Comparison of ENCODE assay signal across 6 cellular contexts in the genomic region with DNA sequence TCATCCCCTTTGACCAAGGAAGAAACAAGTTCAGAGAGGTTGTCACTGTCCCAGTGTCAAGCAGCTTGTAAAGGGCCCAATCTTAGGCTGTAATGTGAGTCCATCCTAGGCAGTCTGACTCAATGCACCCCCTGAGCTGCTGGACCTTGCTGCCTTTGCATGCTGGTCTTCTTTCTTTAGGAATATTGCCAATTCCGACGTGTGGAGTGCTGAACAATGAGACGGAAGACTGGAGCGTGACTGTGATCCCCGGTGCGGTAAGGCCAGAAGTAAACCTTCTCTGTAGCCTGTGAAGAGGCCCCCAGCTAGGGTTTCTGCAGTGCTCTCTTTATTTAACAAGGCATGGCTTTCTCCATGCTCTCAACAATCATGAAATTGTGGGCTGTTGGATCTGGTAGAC. TPM values are rescaled to one million over a fixed set of nuclear protein-coding genes. Genes with fewer than 3 reads are reported as not detected.
DNase-seq lines count a peak whose midpoint lies in the region; ATAC-seq and TF ChIP-seq lines count a peak whose summit lies in the region.

No MANE protein-coding gene starts in this region.

- peaks cover 5 to 13% of the 10 kb centered on the region in 2 donors for H3K4me1 ChIP-seq in adrenal gland (replicated peaks in 1 of 2)

- 71 to 83% (median 73%) methylated on average over 6 of the region's 6 CpGs; no CpG with 5 or more reads in 1 of the 4 donors for WGBS in adrenal gland, 4 donors

- H3K9me3 ChIP-seq in adrenal gland (replicated peaks in 1 of 3): no peaks in the 10 kb centered on the region

- peak overlapping the region; percentile 83 for H3K4me3 Mint-ChIP-seq in activated naive CD8-positive, alpha-beta T cell treated with anti-CD3 and anti-CD28 coated beads for 36 hours
- H3K4me3 Mint-ChIP-seq in natural killer cell treated with Interleukin-12 subunit alpha and Interleukin-12 subunit beta and Interleukin-15 and Interleukin-18, amount 100 ng/mL, for 72 hours: peak overlapping the region; percentile 81

- peak overlapping the region in 1 of 4 donors; percentile 98 for H3K4me3 ChIP-seq in adrenal gland

- H3K4me1 Mint-ChIP-seq in activated naive CD8-positive, alpha-beta T cell treated with anti-CD3 and anti-CD28 coated beads for 36 hours: peaks cover 8% of the 10 kb centered on the region
- H3K4me1 Mint-ChIP-seq in natural killer cell treated with Interleukin-12 subunit alpha and Interleukin-12 subunit beta and Interleukin-15 and Interleukin-18, amount 100 ng/mL, for 72 hours (ENCODE audit: low read depth in 2 of 2): peaks cover 5% of the 10 kb centered on the region in 2 donors

- TF ChIP-seq CTCF in adrenal gland (IDR thresholded peaks at IDR 0.05): no peak

- peaks cover 2% of the 10 kb centered on the region for H3K36me3 Mint-ChIP-seq in activated naive CD8-positive, alpha-beta T cell treated with anti-CD3 and anti-CD28 coated beads for 36 hours
- no peaks in the 10 kb centered on the region for H3K36me3 Mint-ChIP-seq in natural killer cell treated with Interleukin-12 subunit alpha and Interleukin-12 subunit beta and Interleukin-15 and Interleukin-18, amount 100 ng/mL, for 72 hours

- H3K27ac Mint-ChIP-seq in activated naive CD8-positive, alpha-beta T cell treated with anti-CD3 and anti-CD28 coated beads for 36 hours: no peak overlapping the region
- no peak overlapping the region for H3K27ac Mint-ChIP-seq in natural killer cell treated with Interleukin-12 subunit alpha and Interleukin-12 subunit beta and Interleukin-15 and Interleukin-18, amount 100 ng/mL, for 72 hours

- H3K36me3 ChIP-seq in adrenal gland (replicated peaks in 1 of 2): peaks cover 0 to 12% of the 10 kb centered on the region in 2 donors

- POLR2A ChIA-PET in HEK293T (lab: Yijun Ruan, JAX): no interaction called here

- intact Hi-C loops in adrenal gland (cut with DNase I): no loop called here

- peak; percentile 15 for DNase-seq in EH (ENCODE audit: low read depth)
- DNase-seq in activated naive CD8-positive, alpha-beta T cell treated with anti-CD3 and anti-CD28 coated beads for 36 hours: no peak
- DNase-seq in natural killer cell treated with Interleukin-12 subunit alpha and Interleukin-12 subunit beta and Interleukin-15 and Interleukin-18, amount 100 ng/mL, for 72 hours (ENCODE audit: low spot score): no peak
- no peak for DNase-seq in T1000 (lab: John Stamatoyannopoulos, UW)
- DNase-seq in adrenal gland: no peak
- no peak for DNase-seq in HEK293T (ENCODE audit: extremely low spot score)

- H3K27ac ChIP-seq in adrenal gland: no peak overlapping the region

- no peak for TF ChIP-seq POLR2A in adrenal gland (IDR thresholded peaks at IDR 0.05)

- no peak for ATAC-seq in natural killer cell treated with Interleukin-12 subunit alpha and Interleukin-12 subunit beta and Interleukin-15 and Interleukin-18, amount 100 ng/mL, for 72 hours

- CTCF ChIA-PET in HEK293T (lab: Yijun Ruan, JAX): no interaction called here

- no peaks in the 10 kb centered on the region for H3K27me3 ChIP-seq in adrenal gland

- no peaks in the 10 kb centered on the region for H3K9me3 Mint-ChIP-seq in activated naive CD8-positive, alpha-beta T cell treated with anti-CD3 and anti-CD28 coated beads for 36 hours
- H3K9me3 Mint-ChIP-seq in natural killer cell treated with Interleukin-12 subunit alpha and Interleukin-12 subunit beta and Interleukin-15 and Interleukin-18, amount 100 ng/mL, for 72 hours: no peaks in the 10 kb centered on the region

- no peaks in the 10 kb centered on the region for H3K27me3 Mint-ChIP-seq in activated naive CD8-positive, alpha-beta T cell treated with anti-CD3 and anti-CD28 coated beads for 36 hours
- no peaks in the 10 kb centered on the region for H3K27me3 Mint-ChIP-seq in natural killer cell treated with Interleukin-12 subunit alpha and Interleukin-12 subunit beta and Interleukin-15 and Interleukin-18, amount 100 ng/mL, for 72 hours

TF ChIP-seq in HEK293T, 16 proteins besides CTCF, POLR2A, EP300 and RAD21:
- TF ChIP-seq ZNF384 (IDR thresholded peaks at IDR 0.05): no peak
- no peak for TF ChIP-seq SUZ12 (IDR thresholded peaks at IDR 0.05)
- no peak for TF ChIP-seq BHLHE40 (IDR thresholded peaks at IDR 0.05; ENCODE audit: borderline replicate concordance)
- no peak for TF ChIP-seq ELF4 (IDR thresholded peaks at IDR 0.05)
- no peak for TF ChIP-seq L3MBTL2 (conservative IDR thresholded peaks at IDR 0.05)
- no peak for TF ChIP-seq NFRKB (IDR thresholded peaks at IDR 0.05)
- no peak for TF ChIP-seq HDGF (IDR thresholded peaks at IDR 0.05; ENCODE audit: borderline replicate concordance)
- no peak for TF ChIP-seq LEF1 (IDR thresholded peaks at IDR 0.05; ENCODE audit: borderline replicate concordance)
- no peak for TF ChIP-seq CTBP1 (IDR thresholded peaks at IDR 0.05; ENCODE audit: borderline replicate concordance)
- TF ChIP-seq SP1 (IDR thresholded peaks at IDR 0.05): no peak
- TF ChIP-seq FOXM1 (IDR thresholded peaks at IDR 0.05; ENCODE audit: borderline replicate concordance): no peak
- no peak for TF ChIP-seq FOXA1 (IDR thresholded peaks at IDR 0.05)
- TF ChIP-seq TARDBP (IDR thresholded peaks at IDR 0.05): no peak
- TF ChIP-seq, protein P1, sequence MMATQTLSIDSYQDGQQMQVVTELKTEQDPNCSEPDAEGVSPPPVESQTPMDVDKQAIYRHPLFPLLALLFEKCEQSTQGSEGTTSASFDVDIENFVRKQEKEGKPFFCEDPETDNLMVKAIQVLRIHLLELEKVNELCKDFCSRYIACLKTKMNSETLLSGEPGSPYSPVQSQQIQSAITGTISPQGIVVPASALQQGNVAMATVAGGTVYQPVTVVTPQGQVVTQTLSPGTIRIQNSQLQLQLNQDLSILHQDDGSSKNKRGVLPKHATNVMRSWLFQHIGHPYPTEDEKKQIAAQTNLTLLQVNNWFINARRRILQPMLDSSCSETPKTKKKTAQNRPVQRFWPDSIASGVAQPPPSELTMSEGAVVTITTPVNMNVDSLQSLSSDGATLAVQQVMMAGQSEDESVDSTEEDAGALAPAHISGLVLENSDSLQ (IDR thresholded peaks at IDR 0.05): no peak
- TF ChIP-seq FOXK2 (IDR thresholded peaks at IDR 0.05): no peak
- TF ChIP-seq ARNT (IDR thresholded peaks at IDR 0.05): no peak

RNA-seq across cellular contexts. Expression of a gene that starts 1.0 kb away (rescaled TPM):
- total RNA-seq in activated naive CD8-positive, alpha-beta T cell treated with anti-CD3 and anti-CD28 coated beads for 36 hours: 1 to 10 TPM; 3.3 to 3.6 TPM
- 1 to 10 TPM; 4.5 to 5.0 TPM for total RNA-seq in natural killer cell treated with Interleukin-12 subunit alpha and Interleukin-12 subunit beta and Interleukin-15 and Interleukin-18, amount 100 ng/mL, for 72 hours
- 10 to 100 TPM in 3 of 8 donors, 1 to 10 TPM in 5; 5.8 to 17.9 (median 9.1) TPM for total RNA-seq in adrenal gland
- 1 to 10 TPM; 4.8 to 6.4 (median 6.0) TPM for polyA plus RNA-seq in adrenal gland

RNA-seq across cellular contexts. Expression of a gene that starts 38.2 kb away (rescaled TPM):
- 10 to 100 TPM; 95.9 TPM for total RNA-seq in activated naive CD8-positive, alpha-beta T cell treated with anti-CD3 and anti-CD28 coated beads for 36 hours
- total RNA-seq in natural killer cell treated with Interleukin-12 subunit alpha and Interleukin-12 subunit beta and Interleukin-15 and Interleukin-18, amount 100 ng/mL, for 72 hours: 10 to 100 TPM; 41.6 to 57.4 TPM
- 10 to 100 TPM; 10.6 to 27.8 (median 20.5) TPM for total RNA-seq in adrenal gland
- 10 to 100 TPM in 1 of 3 donors, 1 to 10 TPM in 2; 4.2 to 35.6 (median 4.6) TPM for polyA plus RNA-seq in adrenal gland

RNA-seq across cellular contexts. Expression of a gene that starts 38.4 kb away (rescaled TPM):
- total RNA-seq in activated naive CD8-positive, alpha-beta T cell treated with anti-CD3 and anti-CD28 coated beads for 36 hours: 10 to 100 TPM; 89.8 to 93.5 TPM
- total RNA-seq in natural killer cell treated with Interleukin-12 subunit alpha and Interleukin-12 subunit beta and Interleukin-15 and Interleukin-18, amount 100 ng/mL, for 72 hours: 10 to 100 TPM; 76.5 to 77.8 TPM
- 100 to 1,000 TPM in 4 of 8 donors, 10 to 100 TPM in 4; 50.0 to 171 (median 93.3) TPM for total RNA-seq in adrenal gland
- polyA plus RNA-seq in adrenal gland: 10 to 100 TPM; 36.2 to 54.0 (median 37.3) TPM

RNA-seq across cellular contexts. Expression of a gene that starts 40.3 kb away (rescaled TPM):
- 10 to 100 TPM; 49.5 to 54.3 TPM for total RNA-seq in activated naive CD8-positive, alpha-beta T cell treated with anti-CD3 and anti-CD28 coated beads for 36 hours
- total RNA-seq in natural killer cell treated with Interleukin-12 subunit alpha and Interleukin-12 subunit beta and Interleukin-15 and Interleukin-18, amount 100 ng/mL, for 72 hours: 10 to 100 TPM; 37.5 to 92.9 TPM
- 10 to 100 TPM; 10.7 to 46.1 (median 21.3) TPM for total RNA-seq in adrenal gland
- 10 to 100 TPM in 1 of 3 donors, 1 to 10 TPM in 2; 5.2 to 20.1 (median 5.7) TPM for polyA plus RNA-seq in adrenal gland
